27 cellular contexts compared by ENCODE assay signal in the genomic region with DNA sequence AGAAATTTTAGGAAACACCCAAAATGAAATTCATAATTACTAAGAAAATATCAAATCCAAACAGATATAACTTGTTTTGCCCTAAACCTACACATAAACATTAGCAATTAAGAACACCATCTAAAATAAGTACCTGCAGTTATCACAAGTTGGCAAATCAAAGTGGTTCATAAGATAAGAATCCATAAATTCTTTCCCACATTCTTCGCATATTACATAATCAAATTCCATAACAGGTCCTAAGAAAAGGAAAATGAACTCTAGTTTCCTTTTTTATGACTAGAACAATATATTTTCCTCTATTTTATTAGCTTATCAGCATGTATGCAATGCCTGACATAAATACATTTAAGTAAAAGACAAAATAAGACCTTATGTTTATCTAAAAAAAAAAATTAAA. TPM values are rescaled to one million over a fixed set of nuclear protein-coding genes. Genes with fewer than 3 reads are reported as not detected.
DNase-seq lines count a peak whose midpoint lies in the region; ATAC-seq, FAIRE-seq and TF ChIP-seq lines count a peak whose summit lies in the region.
"Had no signal": no experiment of that assay in that cellular context is flagged by ENCODE, and none has a peak within 500 bp of the region (broad histone marks: within the 10 kb centered on the region; RNA-seq: fewer than 3 reads in every experiment).

No MANE protein-coding gene starts in this region.

- H3K79me2 ChIP-seq in hepatocyte, result peaks cover 53% of the 10 kb centered on the region

- DNase-seq in A549 (ENCODE audit: low read depth in 1 of 2, low spot score in 1 of 2) (peak in 1 of 2 experiments; percentile 13), SW 1271 (lab: John Stamatoyannopoulos, UW) (peak; percentile 34 to 75), hepatocyte (ENCODE audit: low spot score) (no peak), GM13977 (ENCODE audit: low spot score) (no peak), dorsolateral prefrontal cortex (no peak)
- DNase-seq in activated CD8-positive, alpha-beta memory T cell treated with anti-CD3 and anti-CD28 coated beads for 24 hours, result no peak
- DNase-seq: activated CD4-positive, alpha-beta T cell treated with anti-CD3 and anti-CD28 coated beads, Interleukin-2, amount 10 ng/mL, durations not matched to agents 24 days and 14 days; activated CD8-positive, alpha-beta memory T cell treated with anti-CD3 and anti-CD28 coated beads, Interleukin-2, amount 10 ng/mL, durations not matched to agents 7 days and 5 days; aorta; effector CD8-positive, alpha-beta T cell; KBM-7; NCI-H1694; NCI-H2171 treated with DMSO at 0.1 percent for 48 hours; occipital lobe; retina; Right ventricle myocardium superior; stimulated activated CD4-positive, alpha-beta T cell treated with anti-CD3 and anti-CD28 coated beads, Interleukin-12 subunit alpha, Interleukin-12 subunit beta, amount 100 ng/mL, for 4 hours; stimulated activated naive CD8-positive, alpha-beta T cell treated with anti-CD3 and anti-CD28 coated beads, Interleukin-15, amount 100 ng/mL, for 72 hours; transverse colon had no signal

- H3K27ac ChIP-seq in A549 (0 out of 6 replicates have a peak overlapping the region, but pooled peaks of 1 of the 2 experiments have one; percentile 24), HEK293 (ENCODE audit: extremely low read depth, low read depth, low read length) (no peak overlapping the region), hepatocyte (peak overlapping the region; percentile 16), gastroesophageal sphincter (no peak overlapping the region), dorsolateral prefrontal cortex (peak overlapping the region in 1 of 59 donors; percentile 36)
- H3K27ac ChIP-seq: BLaER1, transverse colon had no signal

- in situ Hi-C loops in GM13977 (cut with MboI; ENCODE audit: low pct_unique_long_range_greater_than_20kb, low sequenced_read_pairs, unreplicated experiment), result no loop called here

- peak; percentile 28 for FAIRE-seq in A549 (lab: Jason Lieb, UNC)
- FAIRE-seq: A204.1, frontal cortex, H1, keratinocyte had no signal

- no peak overlapping the region for H2AFZ ChIP-seq in hepatocyte

- H3K9me2 ChIP-seq in hepatocyte (replicated peaks; ENCODE audit: insufficient read depth), result no peaks in the 10 kb centered on the region

- no peak for TF ChIP-seq RAD21 in A549 (conservative IDR thresholded peaks at IDR 0.05 in 1 of 2, IDR thresholded peaks at IDR 0.05 in 1 of 2)

- WGBS in A549 (ENCODE audit: missing lambda C conversion rate), result 80% methylated on average over 1 of the region's 1 CpG
- 97% methylated on average over 1 of the region's 1 CpG for WGBS in hepatocyte (ENCODE audit: low lambda C conversion rate, missing lambda C conversion rate)
- WGBS in gastroesophageal sphincter (ENCODE audit: low coverage in 1 of 2), 2 donors, result 96 to 100% methylated on average over 1 of the region's 1 CpG

- no peak overlapping the region for H3K4me3 ChIP-seq in A549
- H3K4me3 ChIP-seq in HEK293 (ENCODE audit: low read depth, low read length), result no peak overlapping the region
- H3K4me3 ChIP-seq in hepatocyte, result no peak overlapping the region
- H3K4me3 ChIP-seq in gastroesophageal sphincter, result no peak overlapping the region
- no peak overlapping the region for H3K4me3 ChIP-seq in dorsolateral prefrontal cortex
- H3K4me3 ChIP-seq: BLaER1, lung, transverse colon had no signal

- intact Hi-C loops in dorsolateral prefrontal cortex (cut with DNase I), result no loop called here

- TF ChIP-seq EP300 in A549 (IDR thresholded peaks at IDR 0.05) (no peak), gastroesophageal sphincter (IDR thresholded peaks at IDR 0.05) (no peak)

- H3K4me2 ChIP-seq in A549 (peak overlapping the region; percentile 52), hepatocyte (no peak overlapping the region)
- H3K4me2 ChIP-seq: BLaER1 had no signal

- H3K27me3 ChIP-seq in hepatocyte, result no peaks in the 10 kb centered on the region
- H3K27me3 ChIP-seq in gastroesophageal sphincter, result no peaks in the 10 kb centered on the region
- no peaks in the 10 kb centered on the region for H3K27me3 ChIP-seq in dorsolateral prefrontal cortex
- H3K27me3 ChIP-seq: BLaER1, transverse colon had no signal

- peaks cover 8% of the 10 kb centered on the region for H4K20me1 ChIP-seq in hepatocyte (ENCODE audit: insufficient read depth, poor library complexity, severe bottlenecking)

- CTCF ChIA-PET in A549 (lab: Yijun Ruan, JAX), result interaction anchor here (0.6 to 1.7 kb wide), 4 partner anchors 44 to 548 kb away, joined by 3 to 5 read pairs (median 4); a partner anchor contains a TSS
- CTCF ChIA-PET in HEK293 (lab: Yijun Ruan, JAX), result interaction anchor here (0.6 to 1.0 kb wide), 2 partner anchors 211 to 404 kb away, joined by 3 to 5 read pairs; no protein-coding TSS in a partner anchor

- H3K9me3 ChIP-seq in A549, result no peaks in the 10 kb centered on the region
- H3K9me3 ChIP-seq in HEK293 (ENCODE audit: control insufficient read depth, insufficient read depth, low read depth, low read length), result no peaks in the 10 kb centered on the region
- H3K9me3 ChIP-seq in hepatocyte (ENCODE audit: low read depth), result no peaks in the 10 kb centered on the region
- no peaks in the 10 kb centered on the region for H3K9me3 ChIP-seq in gastroesophageal sphincter
- H3K9me3 ChIP-seq: BLaER1, transverse colon had no signal

- TF ChIP-seq POLR2A in A549 (IDR thresholded peaks at IDR 0.05; ENCODE audit: low read length) (no peak), gastroesophageal sphincter (IDR thresholded peaks at IDR 0.05) (no peak)

- ATAC-seq in A549 (peak in 1 of 2 experiments; percentile 42; a peak in 1 of 6 replicates), gastroesophageal sphincter (no peak)
- ATAC-seq: activated CD8-positive, alpha-beta memory T cell treated with anti-CD3 and anti-CD28 coated beads, Interleukin-2, amount 10 ng/mL, durations not matched to agents 7 days and 5 days; stimulated activated naive CD8-positive, alpha-beta T cell treated with anti-CD3 and anti-CD28 coated beads, Interleukin-15, amount 100 ng/mL, for 72 hours had no signal

- H3K4me1 ChIP-seq in A549 (peaks cover 26% of the 10 kb centered on the region), HEK293 (ENCODE audit: control insufficient read depth, insufficient read depth, low read length) (no peaks in the 10 kb centered on the region), hepatocyte (ENCODE audit: insufficient read depth) (peaks cover 16% of the 10 kb centered on the region), gastroesophageal sphincter (peaks cover 0 to 27% (median 0%) of the 10 kb centered on the region in 3 donors)

- POLR2A ChIA-PET in A549 (lab: Yijun Ruan, JAX), result no interaction called here
- POLR2A ChIA-PET in HEK293 (lab: Yijun Ruan, JAX), result no interaction called here

- H3K36me3 ChIP-seq in HEK293 (ENCODE audit: control insufficient read depth in 2 of 2, insufficient read depth in 1 of 2, low read length in 2 of 2) (peaks cover 21 to 72% of the 10 kb centered on the region in 2 experiments), hepatocyte (replicated peaks; ENCODE audit: insufficient read depth, low read depth) (no peaks in the 10 kb centered on the region), gastroesophageal sphincter (peaks cover 3 to 78% of the 10 kb centered on the region in 2 donors)

- TF ChIP-seq CTCF in A549 (IDR thresholded peaks at IDR 0.05) (no peak), HEK293 (tag by site-specific recombination; IDR thresholded peaks at IDR 0.05) (no peak), hepatocyte (IDR thresholded peaks at IDR 0.05; ENCODE audit: poor library complexity) (no peak), GM13977 (IDR thresholded peaks at IDR 0.05; ENCODE audit: extremely low read depth, insufficient read depth, missing control alignments) (no peak), gastroesophageal sphincter (IDR thresholded peaks at IDR 0.05) (no peak), dorsolateral prefrontal cortex (IDR thresholded peaks at IDR 0.05 in 54 of 56, conservative IDR thresholded peaks at IDR 0.05 in 2 of 56; ENCODE audit: low read depth in 1 of 56, partially characterized antibody in 56 of 56) (no peak)

TF ChIP-seq in A549, 52 proteins besides CTCF, POLR2A, EP300 and RAD21 (continues in another document):
- TF ChIP-seq CEBPB (IDR thresholded peaks at IDR 0.05), result peak in 1 of 2 experiments; percentile 39; a peak in 1 of 4 replicates

TF ChIP-seq in HEK293, 187 proteins besides CTCF, POLR2A, EP300 and RAD21 (continues in another document):
- TF ChIP-seq ZNF600 (tag by site-specific recombination; IDR thresholded peaks at IDR 0.05) (peak; percentile 51; the same call in 1 of the 2 replicates), ZNF473 (tag by site-specific recombination; IDR thresholded peaks at IDR 0.05) (no peak), KLF10 (tag by site-specific recombination; IDR thresholded peaks at IDR 0.05) (no peak), ZNF366 (tag by site-specific recombination; conservative IDR thresholded peaks at IDR 0.05) (no peak)

RNA-seq across cellular contexts. Expression of a gene that starts 7.7 kb away (rescaled TPM):
- 4.5 and 8.0 TPM in 2 replicates for polyA plus RNA-seq in A549 (2011; rRNA removed)
- 2.5 and 2.7 TPM in 2 replicates for polyA plus RNA-seq in A549 (2012; cell fraction: cytosol; rRNA removed)
- polyA plus RNA-seq in A549 (2012; cell fraction: nucleus; rRNA removed), result 0.84 and 1.5 TPM in 2 replicates
- polyA plus RNA-seq in A549 (2017; fragmentation: RNase III; extraction: RNeasy Plus Mini Kit Qiagen cat#74134 plus additional on column Dnase treatment), result 14.0 to 14.9 TPM (median 14.6 TPM) in 3 replicates
- polyA minus RNA-seq in A549 (2011; rRNA and poly(A)+ RNA removed), result 1.9 and 2.6 TPM in 2 replicates
- total RNA-seq in hepatocyte, result 7.7 and 12.6 TPM in 2 replicates
- 18.5 and 18.6 TPM in 2 replicates for polyA plus RNA-seq in hepatocyte
- total RNA-seq in gastroesophageal sphincter, result 10 to 100 TPM; 24.2 to 27.6 (median 25.8) TPM
- total RNA-seq in dorsolateral prefrontal cortex, result 10 to 100 TPM; 12.5 to 32.8 (median 21.9) TPM

RNA-seq across cellular contexts. Expression of a gene that starts 55.8 kb away (rescaled TPM):
- 43.4 and 48.2 TPM in 2 replicates for polyA plus RNA-seq in A549 (2011; rRNA removed)
- polyA plus RNA-seq in A549 (2012; cell fraction: cytosol; rRNA removed), result 12.7 and 13.3 TPM in 2 replicates
- 13.6 and 18.0 TPM in 2 replicates for polyA plus RNA-seq in A549 (2012; cell fraction: nucleus; rRNA removed)
- 31.8 to 37.8 TPM (median 36.6 TPM) in 3 replicates for polyA plus RNA-seq in A549 (2017; fragmentation: RNase III; extraction: RNeasy Plus Mini Kit Qiagen cat#74134 plus additional on column Dnase treatment)
- 23.9 and 28.1 TPM in 2 replicates for polyA minus RNA-seq in A549 (2011; rRNA and poly(A)+ RNA removed)
- 30.3 and 33.0 TPM in 2 replicates for total RNA-seq in hepatocyte
- 22.6 and 27.6 TPM in 2 replicates for polyA plus RNA-seq in hepatocyte
- 100 to 1,000 TPM in 1 of 4 donors, 10 to 100 TPM in 3; 16.1 to 234 (median 24.1) TPM for total RNA-seq in gastroesophageal sphincter
- 10 to 100 TPM; 17.9 to 48.7 (median 32.4) TPM for total RNA-seq in dorsolateral prefrontal cortex

RNA-seq across cellular contexts. Expression of a gene that starts 56.2 kb away (rescaled TPM):
- polyA plus RNA-seq in A549 (2011; rRNA removed), result 33.3 and 37.4 TPM in 2 replicates
- polyA plus RNA-seq in A549 (2012; cell fraction: cytosol; rRNA removed), result 7.0 and 9.2 TPM in 2 replicates
- polyA plus RNA-seq in A549 (2012; cell fraction: nucleus; rRNA removed), result 21.2 and 32.3 TPM in 2 replicates
- 11.4 to 12.6 TPM (median 12.0 TPM) in 3 replicates for polyA plus RNA-seq in A549 (2017; fragmentation: RNase III; extraction: RNeasy Plus Mini Kit Qiagen cat#74134 plus additional on column Dnase treatment)
- polyA minus RNA-seq in A549 (2011; rRNA and poly(A)+ RNA removed), result 24.3 and 31.4 TPM in 2 replicates
- 17.0 and 19.0 TPM in 2 replicates for total RNA-seq in hepatocyte
- polyA plus RNA-seq in hepatocyte, result 4.3 and 11.2 TPM in 2 replicates
- total RNA-seq in gastroesophageal sphincter, result 10 to 100 TPM; 20.0 to 33.8 (median 30.8) TPM
- total RNA-seq in dorsolateral prefrontal cortex, result 10 to 100 TPM; 17.7 to 33.6 (median 25.5) TPM

Comparison
In these comparisons a context has a peak if more than half of its experiments do, and no peak if none do; other contexts are left out.
1. DNase-seq: peak in SW 1271 (2 of 2); none in hepatocyte (single experiment), activated CD8-positive, alpha-beta memory T cell treated with anti-CD3 and anti-CD28 coated beads for 24 hours (single experiment), GM13977 (single experiment) and dorsolateral prefrontal cortex (0 of 10).